In genomic region chr2:43461461-43462073, GRCh38 we compare ENCODE assay signal across 8 cellular contexts.
DNase-seq lines count a peak whose midpoint lies in the region; ATAC-seq and TF ChIP-seq lines count a peak whose summit lies in the region.

No MANE protein-coding gene starts in this region.

- peak overlapping the region; percentile 17 for H3K27ac ChIP-seq in right cardiac atrium (ENCODE audit: low read length)

- no peak for TF ChIP-seq CTCF in GM12864 (IDR thresholded peaks at IDR 0.05; ENCODE audit: low read depth, low read length, missing control alignments)

- peaks cover 6% of the 10 kb centered on the region for H3K4me1 ChIP-seq in right cardiac atrium (ENCODE audit: control insufficient read depth, insufficient read depth, low read length)

- DNase-seq in GM12864 (ENCODE audit: low read depth) (peak; percentile 71), HT1080 (ENCODE audit: low read depth) (peak; percentile 44), right cardiac atrium (no peak), DMS 273 (lab: John Stamatoyannopoulos, UW; ENCODE audit: unreplicated experiment) (no peak), EL (no peak)
- no peak for DNase-seq in stimulated activated CD4-positive, alpha-beta T cell treated with anti-CD3 and anti-CD28 coated beads, Interleukin-1b, Interleukin-23, amount 100 ng/mL, for 48 hours
- no peak for DNase-seq in central memory CD4-positive, alpha-beta T cell

- no peaks in the 10 kb centered on the region for H3K27me3 ChIP-seq in right cardiac atrium (ENCODE audit: control insufficient read depth, insufficient read depth)

- intact Hi-C loops in right cardiac atrium (cut with DNase I): no loop called here

- ATAC-seq in GM21515 (IDR thresholded peaks at IDR 0.05; ENCODE audit: unreplicated experiment) (peak; percentile 76), right cardiac atrium (peak in 1 of 2 donors; percentile 30)

- no peaks in the 10 kb centered on the region for H3K9me3 ChIP-seq in right cardiac atrium (ENCODE audit: control insufficient read depth, low read length)

- 55% methylated on average over 3 of the region's 3 CpGs for WGBS in right cardiac atrium

- H3K4me3 ChIP-seq in GM12864 (ENCODE audit: low read depth, low read length): no peak overlapping the region
- H3K4me3 ChIP-seq in right cardiac atrium (ENCODE audit: low read length): no peak overlapping the region

Comparison
In these comparisons a context has a peak if more than half of its experiments do, and no peak if none do; other contexts are left out.
1. DNase-seq: peak in GM12864 (single experiment) and HT1080 (single experiment); none in right cardiac atrium (0 of 3), DMS 273 (single experiment), stimulated activated CD4-positive, alpha-beta T cell treated with anti-CD3 and anti-CD28 coated beads, Interleukin-1b, Interleukin-23, amount 100 ng/mL, for 48 hours (single experiment), central memory CD4-positive, alpha-beta T cell (single experiment) and EL (single experiment).